In the genomic region with DNA sequence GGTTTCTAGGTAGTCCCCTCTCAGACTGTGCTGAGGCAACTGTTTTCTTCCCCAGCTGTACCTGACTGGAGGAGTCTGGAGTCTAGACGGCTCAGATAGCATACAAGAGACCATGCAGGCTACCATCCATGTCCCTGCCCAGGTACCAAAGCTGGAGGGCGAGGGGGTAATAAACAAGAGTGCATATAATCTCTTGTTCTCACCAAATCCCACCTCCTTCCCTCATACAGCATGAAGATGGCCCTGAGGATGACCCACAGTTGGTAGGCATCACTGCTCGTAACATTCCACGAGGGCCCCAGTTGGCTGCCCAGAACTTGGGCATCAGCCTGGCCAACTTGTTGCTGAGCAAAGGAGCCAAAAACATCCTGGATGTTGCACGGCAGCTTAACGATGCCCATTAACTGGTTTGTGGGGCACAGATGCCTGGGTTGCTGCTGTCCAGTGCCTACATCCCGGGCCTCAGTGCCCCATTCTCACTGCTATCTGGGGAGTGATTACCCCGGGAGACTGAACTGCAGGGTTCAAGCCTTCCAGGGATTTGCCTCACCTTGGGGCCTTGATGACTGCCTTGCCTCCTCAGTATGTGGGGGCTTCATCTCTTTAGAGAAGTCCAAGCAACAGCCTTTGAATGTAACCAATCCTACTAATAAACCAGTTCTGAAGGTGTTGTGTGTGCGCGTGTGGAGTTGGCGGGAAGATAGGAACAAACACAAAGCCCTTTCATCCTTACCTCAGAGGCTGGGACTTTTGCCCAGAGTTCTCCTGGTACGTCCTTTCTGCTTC, we compare ENCODE assay signal across 1 cellular context.
TF ChIP-seq lines count a peak whose summit lies in the region.

No MANE protein-coding gene starts in this region.

TF ChIP-seq in WTC11, 78 proteins besides CTCF, POLR2A, EP300 and RAD21 (continued from another document):
- TF ChIP-seq ATF6 (CRISPR knock-in tag; IDR thresholded peaks at IDR 0.05) (no peak), ETV6 (CRISPR knock-in tag; IDR thresholded peaks at IDR 0.05) (no peak), AFF4 (CRISPR knock-in tag; IDR thresholded peaks at IDR 0.05; ENCODE audit: borderline replicate concordance) (0 out of 2 replicates have a peak, but pooled peaks have one; percentile 26), ZNF396 (CRISPR knock-in tag; IDR thresholded peaks at IDR 0.05; ENCODE audit: borderline replicate concordance) (no peak), ZNF671 (CRISPR knock-in tag; IDR thresholded peaks at IDR 0.05) (no peak)
